1 cellular context compared by ENCODE assay signal in the genomic region with DNA sequence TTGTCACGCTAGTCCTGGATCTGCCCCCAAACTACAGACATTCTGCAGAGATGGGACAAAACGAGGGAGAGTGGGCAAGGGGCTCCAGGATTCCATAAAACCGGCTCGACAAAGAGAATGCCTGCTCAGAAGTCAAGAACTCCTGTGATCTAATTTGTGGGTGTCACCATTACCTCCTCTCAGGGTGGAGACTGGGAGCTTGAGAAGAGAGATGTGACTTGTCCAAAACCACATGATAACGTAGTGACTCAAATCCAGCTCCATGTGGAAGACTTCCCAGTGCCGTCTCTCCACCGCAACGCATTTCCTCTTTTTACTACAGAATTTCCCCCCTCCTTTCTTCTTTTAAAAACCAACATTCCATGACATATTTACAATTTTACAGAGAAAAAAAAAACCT.
TF ChIP-seq lines count a peak whose summit lies in the region.

No MANE protein-coding gene starts in this region.

TF ChIP-seq in GM12878, 131 proteins besides CTCF, POLR2A, EP300 and RAD21 (continued from another document):
- TF ChIP-seq, protein P1, sequence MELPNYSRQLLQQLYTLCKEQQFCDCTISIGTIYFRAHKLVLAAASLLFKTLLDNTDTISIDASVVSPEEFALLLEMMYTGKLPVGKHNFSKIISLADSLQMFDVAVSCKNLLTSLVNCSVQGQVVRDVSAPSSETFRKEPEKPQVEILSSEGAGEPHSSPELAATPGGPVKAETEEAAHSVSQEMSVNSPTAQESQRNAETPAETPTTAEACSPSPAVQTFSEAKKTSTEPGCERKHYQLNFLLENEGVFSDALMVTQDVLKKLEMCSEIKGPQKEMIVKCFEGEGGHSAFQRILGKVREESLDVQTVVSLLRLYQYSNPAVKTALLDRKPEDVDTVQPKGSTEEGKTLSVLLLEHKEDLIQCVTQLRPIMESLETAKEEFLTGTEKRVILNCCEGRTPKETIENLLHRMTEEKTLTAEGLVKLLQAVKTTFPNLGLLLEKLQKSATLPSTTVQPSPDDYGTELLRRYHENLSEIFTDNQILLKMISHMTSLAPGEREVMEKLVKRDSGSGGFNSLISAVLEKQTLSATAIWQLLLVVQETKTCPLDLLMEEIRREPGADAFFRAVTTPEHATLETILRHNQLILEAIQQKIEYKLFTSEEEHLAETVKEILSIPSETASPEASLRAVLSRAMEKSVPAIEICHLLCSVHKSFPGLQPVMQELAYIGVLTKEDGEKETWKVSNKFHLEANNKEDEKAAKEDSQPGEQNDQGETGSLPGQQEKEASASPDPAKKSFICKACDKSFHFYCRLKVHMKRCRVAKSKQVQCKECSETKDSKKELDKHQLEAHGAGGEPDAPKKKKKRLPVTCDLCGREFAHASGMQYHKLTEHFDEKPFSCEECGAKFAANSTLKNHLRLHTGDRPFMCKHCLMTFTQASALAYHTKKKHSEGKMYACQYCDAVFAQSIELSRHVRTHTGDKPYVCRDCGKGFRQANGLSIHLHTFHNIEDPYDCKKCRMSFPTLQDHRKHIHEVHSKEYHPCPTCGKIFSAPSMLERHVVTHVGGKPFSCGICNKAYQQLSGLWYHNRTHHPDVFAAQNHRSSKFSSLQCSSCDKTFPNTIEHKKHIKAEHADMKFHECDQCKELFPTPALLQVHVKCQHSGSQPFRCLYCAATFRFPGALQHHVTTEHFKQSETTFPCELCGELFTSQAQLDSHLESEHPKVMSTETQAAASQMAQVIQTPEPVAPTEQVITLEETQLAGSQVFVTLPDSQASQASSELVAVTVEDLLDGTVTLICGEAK (IDR thresholded peaks at IDR 0.05; ENCODE audit: borderline replicate concordance), result no peak
- TF ChIP-seq RELB (IDR thresholded peaks at IDR 0.05; ENCODE audit: low read depth) (no peak), HCFC1 (IDR thresholded peaks at IDR 0.05; ENCODE audit: low read length) (no peak), EED (IDR thresholded peaks at IDR 0.05; ENCODE audit: low read depth) (peak; percentile 91), YY1 (IDR thresholded peaks at IDR 0.05; ENCODE audit: low read depth, low read length) (no peak), LARP7 (IDR thresholded peaks at IDR 0.05) (no peak), ZBED1 (IDR thresholded peaks at IDR 0.05; ENCODE audit: borderline replicate concordance) (no peak), MYB (IDR thresholded peaks at IDR 0.05; ENCODE audit: borderline replicate concordance, low read depth, low read length) (no peak), RUNX3 (IDR thresholded peaks at IDR 0.05; ENCODE audit: low read length) (peak; percentile 92), DPF2 (IDR thresholded peaks at IDR 0.05) (no peak), CEBPZ (IDR thresholded peaks at IDR 0.05; ENCODE audit: low read depth, low read length) (no peak), HDAC6 (IDR thresholded peaks at IDR 0.05; ENCODE audit: unreplicated experiment) (no peak), RFX5 (IDR thresholded peaks at IDR 0.05; ENCODE audit: low read depth, low read length) (no peak), TCF3 (IDR thresholded peaks at IDR 0.05; ENCODE audit: borderline replicate concordance, insufficient read depth, low read depth, low read length) (no peak), ATF7 (IDR thresholded peaks at IDR 0.05; ENCODE audit: low read depth) (no peak), SIX5 (IDR thresholded peaks at IDR 0.05; ENCODE audit: low read depth, low read length, severe bottlenecking) (no peak), SRF (IDR thresholded peaks at IDR 0.05; ENCODE audit: low read depth in 2 of 2, low read length in 2 of 2) (0 out of 4 replicates have a peak, but pooled peaks of 1 of the 2 experiments have one; percentile 2), CHD1 (IDR thresholded peaks at IDR 0.05; ENCODE audit: low read depth, low read length) (no peak), HDAC2 (IDR thresholded peaks at IDR 0.05) (no peak), FOXK2 (IDR thresholded peaks at IDR 0.05) (no peak), ZNF24 (IDR thresholded peaks at IDR 0.05) (no peak), SIN3A (IDR thresholded peaks at IDR 0.05; ENCODE audit: low read depth, low read length) (no peak), IKZF2 (IDR thresholded peaks at IDR 0.05) (peak; percentile 28 to 30; a peak in 1 of 4 replicates), JUND (IDR thresholded peaks at IDR 0.05; ENCODE audit: low read depth, low read length) (no peak), BHLHE40 (IDR thresholded peaks at IDR 0.05; ENCODE audit: borderline replicate concordance in 1 of 2, low read depth in 2 of 2, low read length in 1 of 2) (no peak), KLF5 (IDR thresholded peaks at IDR 0.05; ENCODE audit: partially characterized antibody) (no peak), SMARCA5 (IDR thresholded peaks at IDR 0.05) (no peak), PAX5 (IDR thresholded peaks at IDR 0.05; ENCODE audit: borderline replicate concordance, low read depth, low read length) (no peak), CREM (IDR thresholded peaks at IDR 0.05; ENCODE audit: low read depth) (no peak), CBX3 (IDR thresholded peaks at IDR 0.05; ENCODE audit: borderline replicate concordance, low read depth) (no peak), TCF12 (IDR thresholded peaks at IDR 0.05; ENCODE audit: low read depth, low read length) (no peak), IRF4 (IDR thresholded peaks at IDR 0.05; ENCODE audit: low read depth, low read length) (no peak), CREB1 (IDR thresholded peaks at IDR 0.05; ENCODE audit: low read depth) (no peak), ETV6 (conservative IDR thresholded peaks at IDR 0.05 in 1 of 2, IDR thresholded peaks at IDR 0.05 in 1 of 2; ENCODE audit: borderline replicate concordance in 1 of 2, low read depth in 1 of 2) (peak in 1 of 2 experiments; percentile 53; a peak in 1 of 4 replicates), NBN (IDR thresholded peaks at IDR 0.05) (no peak), POLR2AphosphoS5 (IDR thresholded peaks at IDR 0.05; ENCODE audit: low read length) (no peak)
- TF ChIP-seq, protein P2, sequence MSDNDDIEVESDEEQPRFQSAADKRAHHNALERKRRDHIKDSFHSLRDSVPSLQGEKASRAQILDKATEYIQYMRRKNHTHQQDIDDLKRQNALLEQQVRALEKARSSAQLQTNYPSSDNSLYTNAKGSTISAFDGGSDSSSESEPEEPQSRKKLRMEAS (IDR thresholded peaks at IDR 0.05; ENCODE audit: low read depth, low read length), result no peak
- TF ChIP-seq, protein P3, sequence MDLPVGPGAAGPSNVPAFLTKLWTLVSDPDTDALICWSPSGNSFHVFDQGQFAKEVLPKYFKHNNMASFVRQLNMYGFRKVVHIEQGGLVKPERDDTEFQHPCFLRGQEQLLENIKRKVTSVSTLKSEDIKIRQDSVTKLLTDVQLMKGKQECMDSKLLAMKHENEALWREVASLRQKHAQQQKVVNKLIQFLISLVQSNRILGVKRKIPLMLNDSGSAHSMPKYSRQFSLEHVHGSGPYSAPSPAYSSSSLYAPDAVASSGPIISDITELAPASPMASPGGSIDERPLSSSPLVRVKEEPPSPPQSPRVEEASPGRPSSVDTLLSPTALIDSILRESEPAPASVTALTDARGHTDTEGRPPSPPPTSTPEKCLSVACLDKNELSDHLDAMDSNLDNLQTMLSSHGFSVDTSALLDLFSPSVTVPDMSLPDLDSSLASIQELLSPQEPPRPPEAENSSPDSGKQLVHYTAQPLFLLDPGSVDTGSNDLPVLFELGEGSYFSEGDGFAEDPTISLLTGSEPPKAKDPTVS (IDR thresholded peaks at IDR 0.05; ENCODE audit: low read depth, low read length), result no peak
- TF ChIP-seq, protein P4, sequence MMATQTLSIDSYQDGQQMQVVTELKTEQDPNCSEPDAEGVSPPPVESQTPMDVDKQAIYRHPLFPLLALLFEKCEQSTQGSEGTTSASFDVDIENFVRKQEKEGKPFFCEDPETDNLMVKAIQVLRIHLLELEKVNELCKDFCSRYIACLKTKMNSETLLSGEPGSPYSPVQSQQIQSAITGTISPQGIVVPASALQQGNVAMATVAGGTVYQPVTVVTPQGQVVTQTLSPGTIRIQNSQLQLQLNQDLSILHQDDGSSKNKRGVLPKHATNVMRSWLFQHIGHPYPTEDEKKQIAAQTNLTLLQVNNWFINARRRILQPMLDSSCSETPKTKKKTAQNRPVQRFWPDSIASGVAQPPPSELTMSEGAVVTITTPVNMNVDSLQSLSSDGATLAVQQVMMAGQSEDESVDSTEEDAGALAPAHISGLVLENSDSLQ (IDR thresholded peaks at IDR 0.05), result no peak
- TF ChIP-seq, protein P5, sequence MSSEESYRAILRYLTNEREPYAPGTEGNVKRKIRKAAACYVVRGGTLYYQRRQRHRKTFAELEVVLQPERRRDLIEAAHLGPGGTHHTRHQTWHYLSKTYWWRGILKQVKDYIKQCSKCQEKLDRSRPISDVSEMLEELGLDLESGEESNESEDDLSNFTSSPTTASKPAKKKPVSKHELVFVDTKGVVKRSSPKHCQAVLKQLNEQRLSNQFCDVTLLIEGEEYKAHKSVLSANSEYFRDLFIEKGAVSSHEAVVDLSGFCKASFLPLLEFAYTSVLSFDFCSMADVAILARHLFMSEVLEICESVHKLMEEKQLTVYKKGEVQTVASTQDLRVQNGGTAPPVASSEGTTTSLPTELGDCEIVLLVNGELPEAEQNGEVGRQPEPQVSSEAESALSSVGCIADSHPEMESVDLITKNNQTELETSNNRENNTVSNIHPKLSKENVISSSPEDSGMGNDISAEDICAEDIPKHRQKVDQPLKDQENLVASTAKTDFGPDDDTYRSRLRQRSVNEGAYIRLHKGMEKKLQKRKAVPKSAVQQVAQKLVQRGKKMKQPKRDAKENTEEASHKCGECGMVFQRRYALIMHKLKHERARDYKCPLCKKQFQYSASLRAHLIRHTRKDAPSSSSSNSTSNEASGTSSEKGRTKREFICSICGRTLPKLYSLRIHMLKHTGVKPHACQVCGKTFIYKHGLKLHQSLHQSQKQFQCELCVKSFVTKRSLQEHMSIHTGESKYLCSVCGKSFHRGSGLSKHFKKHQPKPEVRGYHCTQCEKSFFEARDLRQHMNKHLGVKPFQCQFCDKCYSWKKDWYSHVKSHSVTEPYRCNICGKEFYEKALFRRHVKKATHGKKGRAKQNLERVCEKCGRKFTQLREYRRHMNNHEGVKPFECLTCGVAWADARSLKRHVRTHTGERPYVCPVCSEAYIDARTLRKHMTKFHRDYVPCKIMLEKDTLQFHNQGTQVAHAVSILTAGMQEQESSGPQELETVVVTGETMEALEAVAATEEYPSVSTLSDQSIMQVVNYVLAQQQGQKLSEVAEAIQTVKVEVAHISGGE (CRISPR knock-in tag; IDR thresholded peaks at IDR 0.05), result no peak
- TF ChIP-seq, protein P6, sequence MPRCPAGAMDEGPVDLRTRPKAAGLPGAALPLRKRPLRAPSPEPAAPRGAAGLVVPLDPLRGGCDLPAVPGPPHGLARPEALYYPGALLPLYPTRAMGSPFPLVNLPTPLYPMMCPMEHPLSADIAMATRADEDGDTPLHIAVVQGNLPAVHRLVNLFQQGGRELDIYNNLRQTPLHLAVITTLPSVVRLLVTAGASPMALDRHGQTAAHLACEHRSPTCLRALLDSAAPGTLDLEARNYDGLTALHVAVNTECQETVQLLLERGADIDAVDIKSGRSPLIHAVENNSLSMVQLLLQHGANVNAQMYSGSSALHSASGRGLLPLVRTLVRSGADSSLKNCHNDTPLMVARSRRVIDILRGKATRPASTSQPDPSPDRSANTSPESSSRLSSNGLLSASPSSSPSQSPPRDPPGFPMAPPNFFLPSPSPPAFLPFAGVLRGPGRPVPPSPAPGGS (IDR thresholded peaks at IDR 0.05; ENCODE audit: borderline replicate concordance, insufficient read depth, low read depth, low read length, poor library complexity, severe bottlenecking), result no peak
- TF ChIP-seq, protein P7, sequence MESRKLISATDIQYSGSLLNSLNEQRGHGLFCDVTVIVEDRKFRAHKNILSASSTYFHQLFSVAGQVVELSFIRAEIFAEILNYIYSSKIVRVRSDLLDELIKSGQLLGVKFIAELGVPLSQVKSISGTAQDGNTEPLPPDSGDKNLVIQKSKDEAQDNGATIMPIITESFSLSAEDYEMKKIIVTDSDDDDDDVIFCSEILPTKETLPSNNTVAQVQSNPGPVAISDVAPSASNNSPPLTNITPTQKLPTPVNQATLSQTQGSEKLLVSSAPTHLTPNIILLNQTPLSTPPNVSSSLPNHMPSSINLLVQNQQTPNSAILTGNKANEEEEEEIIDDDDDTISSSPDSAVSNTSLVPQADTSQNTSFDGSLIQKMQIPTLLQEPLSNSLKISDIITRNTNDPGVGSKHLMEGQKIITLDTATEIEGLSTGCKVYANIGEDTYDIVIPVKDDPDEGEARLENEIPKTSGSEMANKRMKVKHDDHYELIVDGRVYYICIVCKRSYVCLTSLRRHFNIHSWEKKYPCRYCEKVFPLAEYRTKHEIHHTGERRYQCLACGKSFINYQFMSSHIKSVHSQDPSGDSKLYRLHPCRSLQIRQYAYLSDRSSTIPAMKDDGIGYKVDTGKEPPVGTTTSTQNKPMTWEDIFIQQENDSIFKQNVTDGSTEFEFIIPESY (IDR thresholded peaks at IDR 0.05), result no peak
